In the genomic region with DNA sequence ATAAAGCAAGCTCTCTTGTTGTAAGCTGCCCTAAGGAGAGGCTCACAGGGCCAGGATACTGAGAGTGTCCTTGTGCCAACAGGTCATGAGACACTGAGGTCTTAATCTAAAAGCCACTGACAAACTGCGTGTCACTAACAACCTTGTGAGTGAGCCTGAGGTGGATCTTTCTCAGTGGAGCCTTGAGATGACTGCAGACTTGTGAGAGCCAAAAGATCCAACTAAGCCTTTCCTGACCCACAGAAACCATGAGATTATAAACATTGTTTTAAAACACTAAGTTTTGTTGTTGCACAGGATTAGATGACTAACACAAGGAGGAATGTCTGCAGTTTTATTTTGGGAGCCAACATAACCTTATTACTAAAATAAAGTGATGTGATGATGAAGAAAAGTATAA, we compare ENCODE assay signal across 14 cellular contexts.
DNase-seq lines count a peak whose midpoint lies in the region.
"Had no signal": no experiment of that assay in that cellular context is flagged by ENCODE, and none has a peak within 500 bp of the region (broad histone marks: within the 10 kb centered on the region; RNA-seq: fewer than 3 reads in every experiment).

No MANE protein-coding gene starts in this region.

- H3K36me3 ChIP-seq in skeletal muscle satellite cell (ENCODE audit: insufficient read depth, low read length): no peaks in the 10 kb centered on the region

- peak overlapping the region; percentile 37 for H3K9ac ChIP-seq in skeletal muscle satellite cell (ENCODE audit: low read depth, low read length)

- H3K4me3 ChIP-seq in skeletal muscle satellite cell (ENCODE audit: low read length): no peak overlapping the region
- H3K4me3 ChIP-seq: coronary artery had no signal

- H3K27ac ChIP-seq in epithelial cell of prostate: no peak overlapping the region
- H3K27ac ChIP-seq: coronary artery had no signal

- H3K4me2 ChIP-seq in skeletal muscle satellite cell (ENCODE audit: low read length): peak overlapping the region; percentile 43

- H3K4me1 ChIP-seq in skeletal muscle satellite cell (ENCODE audit: control insufficient read depth, insufficient read depth, low read length): peaks cover 11% of the 10 kb centered on the region

- H3K9me3 ChIP-seq in skeletal muscle satellite cell (replicated peaks; ENCODE audit: low read length): no peaks in the 10 kb centered on the region

- in situ Hi-C loops in SK-MEL-5 (cut with HindIII; ENCODE audit: low pct_unique_long_range_greater_than_20kb, low sequenced_read_pairs): no loop called here

- peak; percentile 19 for DNase-seq in GM04503 (ENCODE audit: low read depth)
- DNase-seq in SK-MEL-5 (ENCODE audit: low read depth, low spot score): peak; percentile 81
- peak; percentile 10 for DNase-seq in epithelial cell of prostate (ENCODE audit: low read depth, low spot score)
- DNase-seq in NCI-H748 (lab: John Stamatoyannopoulos, UW; ENCODE audit: unreplicated experiment): no peak
- no peak for DNase-seq in SW 1271 (lab: John Stamatoyannopoulos, UW)
- no peak for DNase-seq in UCSD-AML1 (lab: John Stamatoyannopoulos, UW; ENCODE audit: unreplicated experiment)
- DNase-seq in globus pallidus (ENCODE audit: low spot score): no peak
- DNase-seq: activated naive CD4-positive, alpha-beta T cell treated with anti-CD3 and anti-CD28 coated beads for 36 hours; kidney; NCI-H2171 treated with DMSO at 0.1 percent for 48 hours; stimulated activated naive CD8-positive, alpha-beta T cell treated with anti-CD3 and anti-CD28 coated beads, Interleukin-15, amount 100 ng/mL, for 72 hours; T-helper 9 cell had no signal

- H3K27me3 ChIP-seq in skeletal muscle satellite cell (ENCODE audit: control insufficient read depth, insufficient read depth, low read length): no peaks in the 10 kb centered on the region

Comparison
In these comparisons a context has a peak if more than half of its experiments do, and no peak if none do; other contexts are left out.
1. DNase-seq: peak in GM04503 (single experiment), SK-MEL-5 (single experiment) and epithelial cell of prostate (single experiment); none in NCI-H748 (single experiment), SW 1271 (0 of 2), UCSD-AML1 (single experiment) and globus pallidus (single experiment).